8 cellular contexts compared by ENCODE assay signal in genomic region chr11:2898366-2899079, GRCh38. TPM values are rescaled to one million over a fixed set of nuclear protein-coding genes. Genes with fewer than 3 reads are reported as not detected.
DNase-seq lines count a peak whose midpoint lies in the region; ATAC-seq and TF ChIP-seq lines count a peak whose summit lies in the region.

No MANE protein-coding gene starts in this region.

- H3K27ac Mint-ChIP-seq in CD8-positive, alpha-beta T cell, result peak overlapping the region; percentile 90
- H3K27ac Mint-ChIP-seq in activated CD8-positive, alpha-beta T cell treated with anti-CD3 and anti-CD28 coated beads for 36 hours, result peak overlapping the region; percentile 93

- no peaks in the 10 kb centered on the region for H3K9me3 Mint-ChIP-seq in CD8-positive, alpha-beta T cell
- no peaks in the 10 kb centered on the region for H3K9me3 Mint-ChIP-seq in activated CD8-positive, alpha-beta T cell treated with anti-CD3 and anti-CD28 coated beads for 36 hours

- no peaks in the 10 kb centered on the region for H3K79me2 ChIP-seq in MM.1S (ENCODE audit: low read length)

- peaks cover 38% of the 10 kb centered on the region for H3K4me1 ChIP-seq in CD8-positive, alpha-beta T cell (ENCODE audit: insufficient read depth, low read length)
- peaks cover 20% of the 10 kb centered on the region for H3K4me1 ChIP-seq in MM.1S (ENCODE audit: low read length)

- no peaks in the 10 kb centered on the region for H3K9me3 ChIP-seq in CD8-positive, alpha-beta T cell (ENCODE audit: low read length)
- no peaks in the 10 kb centered on the region for H3K9me3 ChIP-seq in MM.1S (replicated peaks; ENCODE audit: insufficient read depth, low read length)

- H3F3A ChIP-seq in MM.1S (ENCODE audit: insufficient read depth, low read length), result 0 out of 2 replicates have a peak, but pooled peaks cover 2% of the 10 kb centered on the region

- no peaks in the 10 kb centered on the region for H3K27me3 Mint-ChIP-seq in CD8-positive, alpha-beta T cell (ENCODE audit: low read depth)
- H3K27me3 Mint-ChIP-seq in activated CD8-positive, alpha-beta T cell treated with anti-CD3 and anti-CD28 coated beads for 36 hours, result no peaks in the 10 kb centered on the region

- DNase-seq in CD8-positive, alpha-beta T cell, result peak in 6 of 7 experiments; percentile 54 to 78 (median 65)
- DNase-seq in MM.1S (peak; percentile 58), epidermal melanocyte (ENCODE audit: insufficient read length, low spot score) (peak; percentile 83), non-pigmented ciliary epithelial cell (ENCODE audit: low read depth) (peak; percentile 69), midbrain (lab: John Stamatoyannopoulos, UW) (no peak), mesenteric fat pad (ENCODE audit: low spot score) (no peak)
- peak; percentile 86 for DNase-seq in activated CD8-positive, alpha-beta T cell treated with anti-CD3 and anti-CD28 coated beads for 36 hours

- no peaks in the 10 kb centered on the region for H3K27me3 ChIP-seq in CD8-positive, alpha-beta T cell (ENCODE audit: insufficient read depth, low read length)
- no peaks in the 10 kb centered on the region for H3K27me3 ChIP-seq in MM.1S (replicated peaks; ENCODE audit: insufficient read depth, low read length)

- H3K4me2 ChIP-seq in MM.1S (ENCODE audit: low read depth, low read length), result peak overlapping the region; percentile 33; the same call in 1 of the 2 replicates

- H2AFZ ChIP-seq in MM.1S (ENCODE audit: low read length), result peak overlapping the region; percentile 47; the same call in 1 of the 2 replicates

- H4K20me1 ChIP-seq in MM.1S (ENCODE audit: insufficient read depth, low read length), result no peaks in the 10 kb centered on the region

- intact Hi-C loops in CD8-positive, alpha-beta T cell (cut with DNase I, micrococcal nuclease), result no loop called here
- intact Hi-C loops in activated CD8-positive, alpha-beta T cell treated with anti-CD3 and anti-CD28 coated beads for 36 hours (cut with micrococcal nuclease), result loop anchor here (10.0 kb wide), 1 partner anchor 594 kb away; the partner anchor contains the start of genes C11orf21 and TSPAN32

- ATAC-seq in CD8-positive, alpha-beta T cell, result peak; percentile 67
- peak; percentile 68 for ATAC-seq in activated CD8-positive, alpha-beta T cell treated with anti-CD3 and anti-CD28 coated beads for 36 hours
- ATAC-seq in GM21381 (IDR thresholded peaks at IDR 0.05; ENCODE audit: unreplicated experiment), result no peak

- POLR2A ChIA-PET in CD8-positive, alpha-beta T cell (lab: Charles Lee), result no interaction called here
- POLR2A ChIA-PET in activated CD8-positive, alpha-beta T cell treated with anti-CD3 and anti-CD28 coated beads for 36 hours (lab: Charles Lee), result interaction anchor here (1.2 kb wide), 1 partner anchor 42 kb away, joined by 3 read pairs; no protein-coding TSS in a partner anchor

- peaks cover 41% of the 10 kb centered on the region for H3K4me1 Mint-ChIP-seq in CD8-positive, alpha-beta T cell (ENCODE audit: low read depth)
- H3K4me1 Mint-ChIP-seq in activated CD8-positive, alpha-beta T cell treated with anti-CD3 and anti-CD28 coated beads for 36 hours (ENCODE audit: low read depth), result peaks cover 26% of the 10 kb centered on the region

- no peaks in the 10 kb centered on the region for H3K36me3 Mint-ChIP-seq in CD8-positive, alpha-beta T cell
- H3K36me3 Mint-ChIP-seq in activated CD8-positive, alpha-beta T cell treated with anti-CD3 and anti-CD28 coated beads for 36 hours (ENCODE audit: low read depth), result peaks cover 2% of the 10 kb centered on the region

- H3K36me3 ChIP-seq in CD8-positive, alpha-beta T cell (ENCODE audit: insufficient read depth, low read length), result no peaks in the 10 kb centered on the region
- no peaks in the 10 kb centered on the region for H3K36me3 ChIP-seq in MM.1S (replicated peaks; ENCODE audit: insufficient read depth, low read length)

- peak overlapping the region; percentile 31 for H3K4me3 ChIP-seq in CD8-positive, alpha-beta T cell (ENCODE audit: low read depth, low read length)
- H3K4me3 ChIP-seq in MM.1S (ENCODE audit: low read length), result no peak overlapping the region

- TF ChIP-seq CTCF in CD8-positive, alpha-beta T cell (IDR thresholded peaks at IDR 0.05), result no peak
- no peak for TF ChIP-seq CTCF in MM.1S (IDR thresholded peaks at IDR 0.05; ENCODE audit: low read length)
- TF ChIP-seq CTCF in activated CD8-positive, alpha-beta T cell treated with anti-CD3 and anti-CD28 coated beads for 36 hours (IDR thresholded peaks at IDR 0.05), result no peak

- peak overlapping the region; percentile 33 for H3K27ac ChIP-seq in CD8-positive, alpha-beta T cell (ENCODE audit: low read depth, low read length)
- peak overlapping the region; percentile 33; the same call in 1 of the 2 replicates for H3K27ac ChIP-seq in MM.1S (ENCODE audit: low read length)

- CTCF ChIA-PET in CD8-positive, alpha-beta T cell (lab: Charles Lee), result interaction anchor here (1.2 to 1.8 kb wide), 2 partner anchors 10 to 367 kb away, joined by 5 to 17 read pairs; no protein-coding TSS in a partner anchor
- CTCF ChIA-PET in activated CD8-positive, alpha-beta T cell treated with anti-CD3 and anti-CD28 coated beads for 36 hours (lab: Charles Lee), result interaction anchor here (0.6 to 1.9 kb wide), 5 partner anchors 11 to 365 kb away, joined by 3 to 10 read pairs (median 4); no protein-coding TSS in a partner anchor

- no peaks in the 10 kb centered on the region for H3K9me2 ChIP-seq in MM.1S (replicated peaks; ENCODE audit: insufficient read depth, low read length)

- H3K9ac ChIP-seq in MM.1S (ENCODE audit: low read length), result peak overlapping the region; percentile 11; the same call in 1 of the 2 replicates

- H3K4me3 Mint-ChIP-seq in CD8-positive, alpha-beta T cell, result peak overlapping the region; percentile 75
- H3K4me3 Mint-ChIP-seq in activated CD8-positive, alpha-beta T cell treated with anti-CD3 and anti-CD28 coated beads for 36 hours, result peak overlapping the region; percentile 56

RNA-seq across cellular contexts. Expression of gene CDKN1C, which starts 12.9 kb away (rescaled TPM):
- 1 to 10 TPM; 2.5 to 3.6 TPM for total RNA-seq in CD8-positive, alpha-beta T cell
- total RNA-seq in activated CD8-positive, alpha-beta T cell treated with anti-CD3 and anti-CD28 coated beads for 36 hours, result 1 to 10 TPM; 1.6 TPM
- total RNA-seq in mesenteric fat pad, result 252 TPM

RNA-seq across cellular contexts. Expression of gene PHLDA2, which starts 30.7 kb away (rescaled TPM):
- total RNA-seq in CD8-positive, alpha-beta T cell, result 1 to 10 TPM in 1 of 2 experiments, under 1 TPM in 1; 0.61 to 1.6 TPM
- 1 to 10 TPM; 3.6 to 3.7 TPM for total RNA-seq in activated CD8-positive, alpha-beta T cell treated with anti-CD3 and anti-CD28 coated beads for 36 hours
- total RNA-seq in mesenteric fat pad, result 6.8 TPM

Comparison
In these comparisons a context has a peak if more than half of its experiments do, and no peak if none do; other contexts are left out.
1. DNase-seq: peak in CD8-positive, alpha-beta T cell (6 of 7), MM.1S (single experiment), activated CD8-positive, alpha-beta T cell treated with anti-CD3 and anti-CD28 coated beads for 36 hours (single experiment), epidermal melanocyte (single experiment) and non-pigmented ciliary epithelial cell (single experiment); none in midbrain (single experiment) and mesenteric fat pad (single experiment).
2. RNA of gene CDKN1C, which starts 12.9 kb away (total RNA-seq): 252 TPM in mesenteric fat pad (single experiment); 2.5 to 3.6 TPM in CD8-positive, alpha-beta T cell and 1.6 TPM in activated CD8-positive, alpha-beta T cell treated with anti-CD3 and anti-CD28 coated beads for 36 hours; every median in the first group is over 10 times any median in the second.